In the genomic region with DNA sequence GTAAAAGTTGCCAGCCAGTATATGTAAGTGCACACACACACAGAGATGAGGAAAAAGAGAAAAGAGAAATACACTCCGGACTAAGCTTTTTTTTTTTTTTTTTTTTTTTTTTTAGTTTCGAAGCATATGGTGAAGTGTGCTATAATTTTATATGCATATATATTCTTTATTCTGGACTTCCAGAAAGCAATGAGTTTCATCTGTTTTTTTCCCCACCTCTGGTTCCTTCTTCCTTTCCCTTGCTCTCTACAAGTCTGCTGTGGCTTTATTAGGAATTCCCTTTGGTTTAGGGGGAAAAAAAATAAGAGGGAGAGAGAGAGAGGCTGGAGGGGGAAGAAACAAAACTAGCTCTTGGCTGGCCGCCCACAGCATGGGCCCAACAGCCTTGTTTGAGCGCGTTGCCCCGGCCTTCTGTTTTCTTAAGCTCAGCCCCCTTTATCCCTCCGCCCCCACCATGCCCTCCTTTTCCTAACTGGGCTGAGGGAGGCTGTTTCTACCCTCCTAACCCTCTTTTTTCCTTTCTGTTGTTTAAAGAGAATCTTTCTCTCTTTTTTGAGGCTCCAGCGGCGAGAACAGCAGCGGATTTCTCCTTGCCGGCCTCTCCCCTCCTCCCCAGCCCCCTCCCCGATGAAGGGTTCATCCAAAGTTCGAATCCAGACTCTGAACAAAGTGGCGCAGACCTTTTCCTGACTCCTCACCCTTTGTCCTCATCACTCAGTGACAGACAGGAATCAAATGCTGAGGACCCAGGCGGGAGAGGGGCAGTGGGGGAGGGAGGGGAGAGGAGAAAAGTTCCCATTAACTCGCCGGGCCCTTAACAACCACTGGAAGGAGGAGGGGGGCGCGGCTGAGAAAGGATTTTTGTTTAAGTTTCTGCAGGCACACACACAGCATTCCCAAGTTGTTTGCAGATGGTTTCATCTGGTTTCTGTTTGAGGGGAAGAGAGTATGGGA, we compare ENCODE assay signal across 1 cellular context.
TF ChIP-seq lines count a peak whose summit lies in the region.

No MANE protein-coding gene starts in this region.

TF ChIP-seq in HEK293, 187 proteins besides CTCF, POLR2A, EP300 and RAD21 (continued from another document and continues in another):
- TF ChIP-seq, protein P1, sequence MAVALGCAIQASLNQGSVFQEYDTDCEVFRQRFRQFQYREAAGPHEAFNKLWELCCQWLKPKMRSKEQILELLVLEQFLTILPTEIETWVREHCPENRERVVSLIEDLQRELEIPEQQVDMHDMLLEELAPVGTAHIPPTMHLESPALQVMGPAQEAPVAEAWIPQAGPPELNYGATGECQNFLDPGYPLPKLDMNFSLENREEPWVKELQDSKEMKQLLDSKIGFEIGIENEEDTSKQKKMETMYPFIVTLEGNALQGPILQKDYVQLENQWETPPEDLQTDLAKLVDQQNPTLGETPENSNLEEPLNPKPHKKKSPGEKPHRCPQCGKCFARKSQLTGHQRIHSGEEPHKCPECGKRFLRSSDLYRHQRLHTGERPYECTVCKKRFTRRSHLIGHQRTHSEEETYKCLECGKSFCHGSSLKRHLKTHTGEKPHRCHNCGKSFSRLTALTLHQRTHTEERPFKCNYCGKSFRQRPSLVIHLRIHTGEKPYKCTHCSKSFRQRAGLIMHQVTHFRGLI (tag by site-specific recombination; IDR thresholded peaks at IDR 0.05): no peak
- TF ChIP-seq ZNF707 (tag by site-specific recombination; IDR thresholded peaks at IDR 0.05) (no peak), KLF16 (tag by site-specific recombination; IDR thresholded peaks at IDR 0.05) (peak; percentile 62; the same call in 1 of the 2 replicates), ZBTB17 (tag by site-specific recombination; IDR thresholded peaks at IDR 0.05) (no peak; the same call in 1 of the 2 replicates), ZNF521 (tag by site-specific recombination; IDR thresholded peaks at IDR 0.05) (no peak), ZNF677 (tag by site-specific recombination; IDR thresholded peaks at IDR 0.05) (no peak), ZNF132 (tag by site-specific recombination; IDR thresholded peaks at IDR 0.05; ENCODE audit: borderline replicate concordance) (no peak), ZNF112 (tag by site-specific recombination; IDR thresholded peaks at IDR 0.05) (no peak), KLF10 (tag by site-specific recombination; IDR thresholded peaks at IDR 0.05) (no peak), ZNF670 (tag by site-specific recombination; IDR thresholded peaks at IDR 0.05; ENCODE audit: low read depth) (no peak), ZNF302 (tag by site-specific recombination; IDR thresholded peaks at IDR 0.05; ENCODE audit: low read depth) (no peak), ZNF114 (tag by site-specific recombination; IDR thresholded peaks at IDR 0.05) (no peak), ZNF10 (tag by site-specific recombination; IDR thresholded peaks at IDR 0.05) (no peak), ZNF311 (tag by site-specific recombination; IDR thresholded peaks at IDR 0.05; ENCODE audit: borderline replicate concordance) (no peak), ZNF274 (IDR thresholded peaks at IDR 0.05; ENCODE audit: low read length) (no peak), ZNF274 (tag by site-specific recombination; IDR thresholded peaks at IDR 0.05; ENCODE audit: borderline replicate concordance) (no peak), OSR2 (tag by site-specific recombination; IDR thresholded peaks at IDR 0.05) (no peak), ZNF202 (tag by site-specific recombination; IDR thresholded peaks at IDR 0.05; ENCODE audit: borderline replicate concordance) (no peak), ZNF354C (tag by site-specific recombination; IDR thresholded peaks at IDR 0.05; ENCODE audit: borderline replicate concordance, low read depth) (no peak), ZNF48 (tag by site-specific recombination; IDR thresholded peaks at IDR 0.05) (no peak), BCL11A (tag by site-specific recombination; IDR thresholded peaks at IDR 0.05; ENCODE audit: low read depth) (no peak), ZNF426 (tag by site-specific recombination; IDR thresholded peaks at IDR 0.05) (no peak), KLF1 (tag by site-specific recombination; IDR thresholded peaks at IDR 0.05) (no peak), MYNN (tag by site-specific recombination; IDR thresholded peaks at IDR 0.05; ENCODE audit: borderline replicate concordance) (no peak), ZNF701 (tag by site-specific recombination; IDR thresholded peaks at IDR 0.05) (no peak), ZNF792 (tag by site-specific recombination; IDR thresholded peaks at IDR 0.05) (no peak), ZNF366 (tag by site-specific recombination; conservative IDR thresholded peaks at IDR 0.05) (0 out of 2 replicates have a peak, but pooled peaks have one; percentile 29), ZNF549 (tag by site-specific recombination; IDR thresholded peaks at IDR 0.05) (no peak), REPIN1 (tag by site-specific recombination; IDR thresholded peaks at IDR 0.05; ENCODE audit: low read depth) (no peak), ZNF548 (tag by site-specific recombination; IDR thresholded peaks at IDR 0.05) (no peak), ZNF324 (tag by site-specific recombination; IDR thresholded peaks at IDR 0.05) (no peak)
- TF ChIP-seq, protein P2, sequence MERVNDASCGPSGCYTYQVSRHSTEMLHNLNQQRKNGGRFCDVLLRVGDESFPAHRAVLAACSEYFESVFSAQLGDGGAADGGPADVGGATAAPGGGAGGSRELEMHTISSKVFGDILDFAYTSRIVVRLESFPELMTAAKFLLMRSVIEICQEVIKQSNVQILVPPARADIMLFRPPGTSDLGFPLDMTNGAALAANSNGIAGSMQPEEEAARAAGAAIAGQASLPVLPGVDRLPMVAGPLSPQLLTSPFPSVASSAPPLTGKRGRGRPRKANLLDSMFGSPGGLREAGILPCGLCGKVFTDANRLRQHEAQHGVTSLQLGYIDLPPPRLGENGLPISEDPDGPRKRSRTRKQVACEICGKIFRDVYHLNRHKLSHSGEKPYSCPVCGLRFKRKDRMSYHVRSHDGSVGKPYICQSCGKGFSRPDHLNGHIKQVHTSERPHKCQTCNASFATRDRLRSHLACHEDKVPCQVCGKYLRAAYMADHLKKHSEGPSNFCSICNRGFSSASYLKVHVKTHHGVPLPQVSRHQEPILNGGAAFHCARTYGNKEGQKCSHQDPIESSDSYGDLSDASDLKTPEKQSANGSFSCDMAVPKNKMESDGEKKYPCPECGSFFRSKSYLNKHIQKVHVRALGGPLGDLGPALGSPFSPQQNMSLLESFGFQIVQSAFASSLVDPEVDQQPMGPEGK (tag by site-specific recombination; IDR thresholded peaks at IDR 0.05): peak; percentile 76
- TF ChIP-seq, protein P3, sequence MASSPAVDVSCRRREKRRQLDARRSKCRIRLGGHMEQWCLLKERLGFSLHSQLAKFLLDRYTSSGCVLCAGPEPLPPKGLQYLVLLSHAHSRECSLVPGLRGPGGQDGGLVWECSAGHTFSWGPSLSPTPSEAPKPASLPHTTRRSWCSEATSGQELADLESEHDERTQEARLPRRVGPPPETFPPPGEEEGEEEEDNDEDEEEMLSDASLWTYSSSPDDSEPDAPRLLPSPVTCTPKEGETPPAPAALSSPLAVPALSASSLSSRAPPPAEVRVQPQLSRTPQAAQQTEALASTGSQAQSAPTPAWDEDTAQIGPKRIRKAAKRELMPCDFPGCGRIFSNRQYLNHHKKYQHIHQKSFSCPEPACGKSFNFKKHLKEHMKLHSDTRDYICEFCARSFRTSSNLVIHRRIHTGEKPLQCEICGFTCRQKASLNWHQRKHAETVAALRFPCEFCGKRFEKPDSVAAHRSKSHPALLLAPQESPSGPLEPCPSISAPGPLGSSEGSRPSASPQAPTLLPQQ (tag by site-specific recombination; IDR thresholded peaks at IDR 0.05): peak; percentile 95
- TF ChIP-seq, protein P4, sequence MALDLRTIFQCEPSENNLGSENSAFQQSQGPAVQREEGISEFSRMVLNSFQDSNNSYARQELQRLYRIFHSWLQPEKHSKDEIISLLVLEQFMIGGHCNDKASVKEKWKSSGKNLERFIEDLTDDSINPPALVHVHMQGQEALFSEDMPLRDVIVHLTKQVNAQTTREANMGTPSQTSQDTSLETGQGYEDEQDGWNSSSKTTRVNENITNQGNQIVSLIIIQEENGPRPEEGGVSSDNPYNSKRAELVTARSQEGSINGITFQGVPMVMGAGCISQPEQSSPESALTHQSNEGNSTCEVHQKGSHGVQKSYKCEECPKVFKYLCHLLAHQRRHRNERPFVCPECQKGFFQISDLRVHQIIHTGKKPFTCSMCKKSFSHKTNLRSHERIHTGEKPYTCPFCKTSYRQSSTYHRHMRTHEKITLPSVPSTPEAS (tag by site-specific recombination; IDR thresholded peaks at IDR 0.05): no peak
- TF ChIP-seq, protein P5, sequence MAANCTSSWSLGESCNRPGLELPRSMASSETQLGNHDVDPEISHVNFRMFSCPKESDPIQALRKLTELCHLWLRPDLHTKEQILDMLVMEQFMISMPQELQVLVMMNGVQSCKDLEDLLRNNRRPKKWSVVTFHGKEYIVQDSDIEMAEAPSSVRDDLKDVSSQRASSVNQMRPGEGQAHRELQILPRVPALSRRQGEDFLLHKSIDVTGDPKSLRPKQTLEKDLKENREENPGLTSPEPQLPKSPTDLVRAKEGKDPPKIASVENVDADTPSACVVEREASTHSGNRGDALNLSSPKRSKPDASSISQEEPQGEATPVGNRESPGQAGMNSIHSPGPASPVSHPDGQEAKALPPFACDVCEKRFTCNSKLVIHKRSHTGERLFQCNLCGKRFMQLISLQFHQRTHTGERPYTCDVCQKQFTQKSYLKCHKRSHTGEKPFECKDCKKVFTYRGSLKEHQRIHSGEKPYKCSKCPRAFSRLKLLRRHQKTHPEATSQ (tag by site-specific recombination; IDR thresholded peaks at IDR 0.05): no peak
- TF ChIP-seq, protein P6, sequence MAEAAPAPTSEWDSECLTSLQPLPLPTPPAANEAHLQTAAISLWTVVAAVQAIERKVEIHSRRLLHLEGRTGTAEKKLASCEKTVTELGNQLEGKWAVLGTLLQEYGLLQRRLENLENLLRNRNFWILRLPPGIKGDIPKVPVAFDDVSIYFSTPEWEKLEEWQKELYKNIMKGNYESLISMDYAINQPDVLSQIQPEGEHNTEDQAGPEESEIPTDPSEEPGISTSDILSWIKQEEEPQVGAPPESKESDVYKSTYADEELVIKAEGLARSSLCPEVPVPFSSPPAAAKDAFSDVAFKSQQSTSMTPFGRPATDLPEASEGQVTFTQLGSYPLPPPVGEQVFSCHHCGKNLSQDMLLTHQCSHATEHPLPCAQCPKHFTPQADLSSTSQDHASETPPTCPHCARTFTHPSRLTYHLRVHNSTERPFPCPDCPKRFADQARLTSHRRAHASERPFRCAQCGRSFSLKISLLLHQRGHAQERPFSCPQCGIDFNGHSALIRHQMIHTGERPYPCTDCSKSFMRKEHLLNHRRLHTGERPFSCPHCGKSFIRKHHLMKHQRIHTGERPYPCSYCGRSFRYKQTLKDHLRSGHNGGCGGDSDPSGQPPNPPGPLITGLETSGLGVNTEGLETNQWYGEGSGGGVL (tag by site-specific recombination; IDR thresholded peaks at IDR 0.05): peak; percentile 96
- TF ChIP-seq, protein P7, sequence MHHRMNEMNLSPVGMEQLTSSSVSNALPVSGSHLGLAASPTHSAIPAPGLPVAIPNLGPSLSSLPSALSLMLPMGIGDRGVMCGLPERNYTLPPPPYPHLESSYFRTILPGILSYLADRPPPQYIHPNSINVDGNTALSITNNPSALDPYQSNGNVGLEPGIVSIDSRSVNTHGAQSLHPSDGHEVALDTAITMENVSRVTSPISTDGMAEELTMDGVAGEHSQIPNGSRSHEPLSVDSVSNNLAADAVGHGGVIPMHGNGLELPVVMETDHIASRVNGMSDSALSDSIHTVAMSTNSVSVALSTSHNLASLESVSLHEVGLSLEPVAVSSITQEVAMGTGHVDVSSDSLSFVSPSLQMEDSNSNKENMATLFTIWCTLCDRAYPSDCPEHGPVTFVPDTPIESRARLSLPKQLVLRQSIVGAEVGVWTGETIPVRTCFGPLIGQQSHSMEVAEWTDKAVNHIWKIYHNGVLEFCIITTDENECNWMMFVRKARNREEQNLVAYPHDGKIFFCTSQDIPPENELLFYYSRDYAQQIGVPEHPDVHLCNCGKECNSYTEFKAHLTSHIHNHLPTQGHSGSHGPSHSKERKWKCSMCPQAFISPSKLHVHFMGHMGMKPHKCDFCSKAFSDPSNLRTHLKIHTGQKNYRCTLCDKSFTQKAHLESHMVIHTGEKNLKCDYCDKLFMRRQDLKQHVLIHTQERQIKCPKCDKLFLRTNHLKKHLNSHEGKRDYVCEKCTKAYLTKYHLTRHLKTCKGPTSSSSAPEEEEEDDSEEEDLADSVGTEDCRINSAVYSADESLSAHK (tag by site-specific recombination; IDR thresholded peaks at IDR 0.05): 0 out of 2 replicates have a peak, but pooled peaks have one; percentile 39
- TF ChIP-seq, protein P8, sequence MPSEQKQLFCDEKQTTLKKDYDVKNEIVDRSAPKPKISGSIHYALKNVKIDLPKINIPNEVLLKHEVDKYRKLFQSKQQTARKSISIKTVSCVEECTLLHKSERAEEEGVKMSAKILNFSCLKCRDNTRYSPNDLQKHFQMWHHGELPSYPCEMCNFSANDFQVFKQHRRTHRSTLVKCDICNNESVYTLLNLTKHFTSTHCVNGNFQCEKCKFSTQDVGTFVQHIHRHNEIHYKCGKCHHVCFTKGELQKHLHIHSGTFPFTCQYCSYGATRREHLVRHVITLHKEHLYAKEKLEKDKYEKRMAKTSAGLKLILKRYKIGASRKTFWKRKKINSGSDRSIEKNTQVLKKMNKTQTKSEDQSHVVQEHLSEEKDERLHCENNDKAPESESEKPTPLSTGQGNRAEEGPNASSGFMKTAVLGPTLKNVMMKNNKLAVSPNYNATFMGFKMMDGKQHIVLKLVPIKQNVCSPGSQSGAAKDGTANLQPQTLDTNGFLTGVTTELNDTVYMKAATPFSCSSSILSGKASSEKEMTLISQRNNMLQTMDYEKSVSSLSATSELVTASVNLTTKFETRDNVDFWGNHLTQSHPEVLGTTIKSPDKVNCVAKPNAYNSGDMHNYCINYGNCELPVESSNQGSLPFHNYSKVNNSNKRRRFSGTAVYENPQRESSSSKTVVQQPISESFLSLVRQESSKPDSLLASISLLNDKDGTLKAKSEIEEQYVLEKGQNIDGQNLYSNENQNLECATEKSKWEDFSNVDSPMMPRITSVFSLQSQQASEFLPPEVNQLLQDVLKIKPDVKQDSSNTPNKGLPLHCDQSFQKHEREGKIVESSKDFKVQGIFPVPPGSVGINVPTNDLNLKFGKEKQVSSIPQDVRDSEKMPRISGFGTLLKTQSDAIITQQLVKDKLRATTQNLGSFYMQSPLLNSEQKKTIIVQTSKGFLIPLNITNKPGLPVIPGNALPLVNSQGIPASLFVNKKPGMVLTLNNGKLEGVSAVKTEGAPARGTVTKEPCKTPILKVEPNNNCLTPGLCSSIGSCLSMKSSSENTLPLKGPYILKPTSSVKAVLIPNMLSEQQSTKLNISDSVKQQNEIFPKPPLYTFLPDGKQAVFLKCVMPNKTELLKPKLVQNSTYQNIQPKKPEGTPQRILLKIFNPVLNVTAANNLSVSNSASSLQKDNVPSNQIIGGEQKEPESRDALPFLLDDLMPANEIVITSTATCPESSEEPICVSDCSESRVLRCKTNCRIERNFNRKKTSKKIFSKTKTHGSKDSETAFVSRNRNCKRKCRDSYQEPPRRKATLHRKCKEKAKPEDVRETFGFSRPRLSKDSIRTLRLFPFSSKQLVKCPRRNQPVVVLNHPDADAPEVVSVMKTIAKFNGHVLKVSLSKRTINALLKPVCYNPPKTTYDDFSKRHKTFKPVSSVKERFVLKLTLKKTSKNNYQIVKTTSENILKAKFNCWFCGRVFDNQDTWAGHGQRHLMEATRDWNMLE (tag by site-specific recombination; conservative IDR thresholded peaks at IDR 0.05; ENCODE audit: low read depth): no peak
- TF ChIP-seq, protein P9, sequence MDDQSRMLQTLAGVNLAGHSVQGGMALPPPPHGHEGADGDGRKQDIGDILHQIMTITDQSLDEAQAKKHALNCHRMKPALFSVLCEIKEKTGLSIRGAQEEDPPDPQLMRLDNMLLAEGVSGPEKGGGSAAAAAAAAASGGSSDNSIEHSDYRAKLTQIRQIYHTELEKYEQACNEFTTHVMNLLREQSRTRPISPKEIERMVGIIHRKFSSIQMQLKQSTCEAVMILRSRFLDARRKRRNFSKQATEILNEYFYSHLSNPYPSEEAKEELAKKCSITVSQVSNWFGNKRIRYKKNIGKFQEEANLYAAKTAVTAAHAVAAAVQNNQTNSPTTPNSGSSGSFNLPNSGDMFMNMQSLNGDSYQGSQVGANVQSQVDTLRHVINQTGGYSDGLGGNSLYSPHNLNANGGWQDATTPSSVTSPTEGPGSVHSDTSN (CRISPR knock-in tag; IDR thresholded peaks at IDR 0.05): no peak
